Comparison of ENCODE assay signal across 13 cellular contexts in genomic region chr15:58547628-58548307, GRCh38.
DNase-seq lines count a peak whose midpoint lies in the region; ATAC-seq and TF ChIP-seq lines count a peak whose summit lies in the region.
"Had no signal": no experiment of that assay in that cellular context is flagged by ENCODE, and none has a peak within 500 bp of the region (broad histone marks: within the 10 kb centered on the region; RNA-seq: fewer than 3 reads in every experiment).

No MANE protein-coding gene starts in this region.

- H3K27me3 Mint-ChIP-seq in Caco-2 (ENCODE audit: insufficient read depth, unreplicated experiment) (no peaks in the 10 kb centered on the region), natural killer cell (ENCODE audit: low read depth in 2 of 2) (peaks cover 0 to 2% of the 10 kb centered on the region in 2 donors)

- 92 to 93% methylated on average over 9 of the region's 9 CpGs for WGBS in body of pancreas, 2 donors
- whole genome bisulfite sequencing in psoas muscle, 3 donors: 84 to 98% (median 90%) methylated on average over 9 of the region's 9 CpGs

- H3K27ac ChIP-seq in body of pancreas (peak overlapping the region in 3 of 4 donors; percentile 23 to 66 (median 65)), psoas muscle (peak overlapping the region; percentile 60)

- H3K9me3 ChIP-seq in Caco-2: no peaks in the 10 kb centered on the region
- no peaks in the 10 kb centered on the region for H3K9me3 ChIP-seq in body of pancreas
- H3K9me3 ChIP-seq in psoas muscle: no peaks in the 10 kb centered on the region
- H3K9me3 ChIP-seq: esophagus squamous epithelium had no signal

- POLR2A ChIA-PET in Caco-2 (lab: Charles Lee): no interaction called here

- H3K27me3 ChIP-seq in Caco-2 (replicated peaks; ENCODE audit: control insufficient read depth, insufficient read depth, low read length): no peaks in the 10 kb centered on the region
- no peaks in the 10 kb centered on the region for H3K27me3 ChIP-seq in body of pancreas
- peaks cover 0 to 4% (median 0%) of the 10 kb centered on the region in 3 donors for H3K27me3 ChIP-seq in psoas muscle (ENCODE audit: insufficient read depth in 3 of 3, low read length in 2 of 3)
- H3K27me3 ChIP-seq: esophagus squamous epithelium had no signal

- ATAC-seq in body of pancreas: no peak
- ATAC-seq in psoas muscle: peak; percentile 13 to 26 (median 17)
- ATAC-seq in activated CD4-positive, CD25-positive, alpha-beta regulatory T cell treated with anti-CD3 and anti-CD28 coated beads, Interleukin-2, amount 50 U/mL, for 24 hours: no peak
- no peak for ATAC-seq in GM21723 (IDR thresholded peaks at IDR 0.05; ENCODE audit: unreplicated experiment)
- ATAC-seq in natural killer cell: no peak

- H3K4me3 ChIP-seq in Caco-2 (ENCODE audit: low read depth, low read length) (no peak overlapping the region), body of pancreas (no peak overlapping the region), psoas muscle (no peak overlapping the region)
- H3K4me3 ChIP-seq: esophagus squamous epithelium had no signal

- H3K4me1 Mint-ChIP-seq in Caco-2 (ENCODE audit: low read depth, unreplicated experiment) (peaks cover 28% of the 10 kb centered on the region), natural killer cell (peaks cover 54 to 69% of the 10 kb centered on the region in 2 donors)

- intact Hi-C loops in Caco-2 (cut with micrococcal nuclease; ENCODE audit: unreplicated experiment) (no loop called here), body of pancreas (cut with DNase I) (no loop called here), psoas muscle (cut with DNase I) (loop anchor here (2.0 to 10.0 kb wide), 4 partner anchors 215 to 323 kb away; no protein-coding TSS in a partner anchor), natural killer cell (cut with micrococcal nuclease) (no loop called here)

- BruUV-seq in Caco-2 (replicated peaks; lab: Mats Ljungman, UMichigan): no TSS peak

- H3K36me3 ChIP-seq in Caco-2 (ENCODE audit: control insufficient read depth, insufficient read depth, low read length) (no peaks in the 10 kb centered on the region; the same call in 1 of the 2 replicates), body of pancreas (replicated peaks in 1 of 2; ENCODE audit: insufficient read depth in 1 of 2, low read depth in 2 of 2) (no peaks in the 10 kb centered on the region), psoas muscle (ENCODE audit: insufficient read depth in 1 of 2, low read depth in 1 of 2) (no peaks in the 10 kb centered on the region)
- H3K36me3 ChIP-seq: esophagus squamous epithelium had no signal

- no peak overlapping the region for H3K4me3 Mint-ChIP-seq in Caco-2 (ENCODE audit: unreplicated experiment)
- no peak overlapping the region for H3K4me3 Mint-ChIP-seq in natural killer cell

- TF ChIP-seq CTCF in Caco-2 (IDR thresholded peaks at IDR 0.05; ENCODE audit: insufficient read depth in 1 of 2, low read depth in 1 of 2, low read length in 1 of 2, severe bottlenecking in 1 of 2, unreplicated experiment in 1 of 2): no peak
- no peak for TF ChIP-seq CTCF in body of pancreas (IDR thresholded peaks at IDR 0.05)
- no peak for TF ChIP-seq CTCF in psoas muscle (IDR thresholded peaks at IDR 0.05)
- no peak for TF ChIP-seq CTCF in natural killer cell (IDR thresholded peaks at IDR 0.05)

- no peak for TF ChIP-seq POLR2A in body of pancreas (IDR thresholded peaks at IDR 0.05)

- peak overlapping the region; percentile 58 for H3K27ac Mint-ChIP-seq in Caco-2 (ENCODE audit: unreplicated experiment)
- H3K27ac Mint-ChIP-seq in natural killer cell: no peak overlapping the region

- CTCF ChIA-PET in Caco-2 (lab: Charles Lee): interaction anchor here (1.2 kb wide), 1 partner anchor 27 kb away, joined by 3 read pairs; no protein-coding TSS in a partner anchor

- H3K4me1 ChIP-seq in Caco-2 (peaks cover 23% of the 10 kb centered on the region), body of pancreas (peaks cover 14% of the 10 kb centered on the region), psoas muscle (peaks cover 35% of the 10 kb centered on the region)

- H3K9me3 Mint-ChIP-seq in Caco-2 (ENCODE audit: unreplicated experiment) (no peaks in the 10 kb centered on the region), natural killer cell (no peaks in the 10 kb centered on the region)

- DNase-seq in Caco-2 (no peak), HT1080 (ENCODE audit: low read depth) (peak; percentile 28), body of pancreas (no peak), psoas muscle (no peak), natural killer cell (no peak)
- DNase-seq: C1 segment of cervical spinal cord; DMS79; esophagus squamous epithelium; NCI-H146; NCI-H2227 treated with DMSO at 0.1 percent for 48 hours; NK-92 treated with Interleukin-12 subunit alpha and Interleukin-12 subunit beta, amount 100 ng/mL, for 24 hours had no signal

- no peaks in the 10 kb centered on the region for H3K36me3 Mint-ChIP-seq in Caco-2 (ENCODE audit: insufficient read depth, unreplicated experiment)
- H3K36me3 Mint-ChIP-seq in natural killer cell: no peaks in the 10 kb centered on the region

Comparison
In these comparisons a context has a peak if more than half of its experiments do, and no peak if none do; other contexts are left out.
1. ATAC-seq: peak in psoas muscle (4 of 4); none in body of pancreas (single experiment), activated CD4-positive, CD25-positive, alpha-beta regulatory T cell treated with anti-CD3 and anti-CD28 coated beads, Interleukin-2, amount 50 U/mL, for 24 hours (0 of 2), GM21723 (single experiment) and natural killer cell (0 of 3).
2. intact Hi-C loops: an anchor here in psoas muscle (2.0 to 10.0 kb wide); none called in Caco-2, body of pancreas and natural killer cell.